ENCODE assay signal across 1 cellular context in genomic region chr11:63023851-63024648, GRCh38.
A peak's percentile ranks its signal among the peaks of the same experiment; 100 is the strongest.
TF ChIP-seq lines count a peak whose summit lies in the region.

No MANE protein-coding gene starts in this region.

TF ChIP-seq in GM12878, 131 proteins besides CTCF, POLR2A, EP300 and RAD21 (continued from another document):
- 0 out of 2 replicates have a peak, but pooled peaks have one; percentile 69 for TF ChIP-seq RB1 (IDR thresholded peaks at IDR 0.05; ENCODE audit: borderline replicate concordance)
- TF ChIP-seq RUNX3 (IDR thresholded peaks at IDR 0.05; ENCODE audit: low read length), result 0 out of 2 replicates have a peak, but pooled peaks have one; percentile 32
- TF ChIP-seq YY1 (IDR thresholded peaks at IDR 0.05; ENCODE audit: low read depth, low read length), result peak; percentile 89
- no peak for TF ChIP-seq CEBPB (IDR thresholded peaks at IDR 0.05; ENCODE audit: borderline replicate concordance in 1 of 2, low read depth in 2 of 2, low read length in 2 of 2)
- TF ChIP-seq HDGF (IDR thresholded peaks at IDR 0.05), result 0 out of 2 replicates have a peak, but pooled peaks have one; percentile 38
- no peak for TF ChIP-seq ATF2 (IDR thresholded peaks at IDR 0.05; ENCODE audit: low read length)
- 0 out of 2 replicates have a peak, but pooled peaks have one; percentile 20 for TF ChIP-seq CHD2 (IDR thresholded peaks at IDR 0.05; ENCODE audit: borderline replicate concordance, low read depth, low read length)
- TF ChIP-seq SMARCA5 (IDR thresholded peaks at IDR 0.05), result peak; percentile 38; the same call in 1 of the 2 replicates
- peak; percentile 19; the same call in 1 of the 2 replicates for TF ChIP-seq IKZF1 (conservative IDR thresholded peaks at IDR 0.05)
- TF ChIP-seq SREBF1 (IDR thresholded peaks at IDR 0.05; ENCODE audit: low read length), result no peak
- no peak for TF ChIP-seq ESRRA (IDR thresholded peaks at IDR 0.05; ENCODE audit: low read length)
